1 cellular context compared by ENCODE assay signal in the genomic region with DNA sequence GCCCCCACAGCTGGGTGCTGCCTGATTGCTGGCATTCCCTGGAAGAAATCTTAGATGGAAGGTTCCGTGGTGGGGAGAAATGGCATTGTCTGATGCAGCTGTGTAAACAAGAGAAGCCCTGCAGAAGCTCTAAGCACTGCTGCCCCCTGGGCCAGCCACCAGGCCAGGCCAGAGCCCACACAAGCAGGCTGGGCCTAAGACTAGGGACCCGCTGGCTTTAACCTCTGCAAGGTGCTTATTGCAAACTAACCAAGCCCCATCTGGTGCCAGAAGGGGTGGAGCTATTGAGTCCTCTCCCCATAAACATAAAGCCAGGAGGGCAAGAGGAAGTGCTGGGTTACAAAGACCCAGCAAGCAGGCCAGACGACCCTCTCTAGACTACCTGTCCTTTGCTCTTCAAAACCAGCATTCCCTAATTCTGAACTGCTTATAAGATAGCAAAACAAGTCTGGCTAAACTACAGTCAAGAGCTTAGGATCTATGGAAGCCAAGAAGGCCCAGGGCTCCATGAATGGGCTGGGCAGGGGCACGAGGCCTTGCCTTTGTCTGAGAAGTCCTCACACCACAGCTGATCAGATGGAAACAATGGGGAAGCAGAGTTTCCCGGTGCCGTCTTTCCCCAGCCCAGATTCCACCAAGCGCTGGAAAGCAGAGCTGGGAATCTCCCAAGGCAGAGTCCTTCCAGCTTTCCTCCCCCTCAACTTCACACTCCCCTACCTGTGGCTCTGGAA.
TF ChIP-seq lines count a peak whose summit lies in the region.

No MANE protein-coding gene starts in this region.

TF ChIP-seq in HepG2, 621 proteins besides CTCF, POLR2A, EP300 and RAD21:
- no peak for TF ChIP-seq ESRRA (CRISPR knock-in tag; IDR thresholded peaks at IDR 0.05; ENCODE audit: low read depth)
- no peak for TF ChIP-seq FOXA1 (IDR thresholded peaks at IDR 0.05)
- TF ChIP-seq FOXA1 (CRISPR knock-in tag; IDR thresholded peaks at IDR 0.05), result peak; percentile 41; the same call in 1 of the 2 replicates
- TF ChIP-seq, protein P1, sequence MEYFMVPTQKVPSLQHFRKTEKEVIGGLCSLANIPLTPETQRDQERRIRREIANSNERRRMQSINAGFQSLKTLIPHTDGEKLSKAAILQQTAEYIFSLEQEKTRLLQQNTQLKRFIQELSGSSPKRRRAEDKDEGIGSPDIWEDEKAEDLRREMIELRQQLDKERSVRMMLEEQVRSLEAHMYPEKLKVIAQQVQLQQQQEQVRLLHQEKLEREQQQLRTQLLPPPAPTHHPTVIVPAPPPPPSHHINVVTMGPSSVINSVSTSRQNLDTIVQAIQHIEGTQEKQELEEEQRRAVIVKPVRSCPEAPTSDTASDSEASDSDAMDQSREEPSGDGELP (IDR thresholded peaks at IDR 0.05; ENCODE audit: borderline replicate concordance, low read depth), result peak; percentile 51; the same call in 1 of the 2 replicates
